Comparison of ENCODE assay signal across 1 cellular context in the genomic region with DNA sequence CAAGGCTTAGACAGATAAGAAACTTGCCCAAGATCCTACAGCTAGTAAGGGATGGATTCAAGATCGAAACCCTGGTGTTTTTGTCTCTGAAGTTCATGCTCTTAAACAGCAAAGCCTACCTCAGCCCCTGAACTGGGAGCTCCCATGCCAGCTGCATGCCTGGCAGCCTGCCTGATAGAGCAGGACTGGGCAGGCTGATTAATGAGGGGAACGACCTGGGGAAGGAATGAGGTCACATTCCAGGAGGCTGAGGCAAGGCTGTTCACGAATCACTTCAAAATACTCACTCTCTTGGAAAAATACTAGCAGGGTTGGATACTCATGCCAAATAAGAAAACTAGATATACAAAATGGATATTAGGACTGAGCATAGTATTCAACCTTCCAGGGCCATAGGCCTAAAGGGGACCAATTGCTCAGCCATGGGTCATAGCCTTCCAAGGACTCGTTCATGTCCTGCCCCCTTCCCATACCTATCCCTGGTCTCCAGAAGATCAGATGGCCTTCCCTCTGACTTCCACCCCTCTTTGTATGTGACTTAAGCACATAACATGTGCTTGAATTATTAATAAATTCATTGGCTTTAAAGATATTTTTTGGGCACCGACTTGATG.
A peak's percentile ranks its signal among the peaks of the same experiment; 100 is the strongest.
TF ChIP-seq lines count a peak whose summit lies in the region.

No MANE protein-coding gene starts in this region.

TF ChIP-seq in IMR-90, 13 proteins besides CTCF, POLR2A, EP300 and RAD21:
- peak; percentile 19; the same call in 1 of the 2 replicates for TF ChIP-seq MAZ (IDR thresholded peaks at IDR 0.05; ENCODE audit: borderline replicate concordance, low read depth, low read length)
- no peak for TF ChIP-seq FOS (IDR thresholded peaks at IDR 0.05; ENCODE audit: low read depth, low read length)
- TF ChIP-seq CEBPB (IDR thresholded peaks at IDR 0.05; ENCODE audit: low read depth, low read length), result peak; percentile 44; the same call in 1 of the 2 replicates
